In genomic region chr6:151723152-151723551, GRCh38 we compare ENCODE assay signal across 9 cellular contexts.
A peak's percentile ranks its signal among the peaks of the same experiment; 100 is the strongest.
DNase-seq lines count a peak whose midpoint lies in the region; ATAC-seq, FAIRE-seq and TF ChIP-seq lines count a peak whose summit lies in the region.
"Had no signal": no experiment of that assay in that cellular context is flagged by ENCODE, and none has a peak within 500 bp of the region (broad histone marks: within the 10 kb centered on the region; RNA-seq: fewer than 3 reads in every experiment).

No MANE protein-coding gene starts in this region.

- TF ChIP-seq CTCF in pancreas (IDR thresholded peaks at IDR 0.05): no peak

- no peak overlapping the region for H3K4me3 ChIP-seq in pancreas

- peaks cover 39% of the 10 kb centered on the region for H3K4me1 Mint-ChIP-seq in activated CD4-positive, alpha-beta T cell treated with anti-CD3 and anti-CD28 coated beads for 36 hours
- peaks cover 26% of the 10 kb centered on the region for H3K4me1 Mint-ChIP-seq in activated CD4-positive, alpha-beta T cell treated with anti-CD3 and anti-CD28 coated beads, Interleukin-2, amount 10 ng/mL, durations not matched to agents 7 days and 5 days
- peaks cover 8% of the 10 kb centered on the region for H3K4me1 Mint-ChIP-seq in stimulated activated effector memory CD8-positive, alpha-beta T cell treated with anti-CD3 and anti-CD28 coated beads, Interleukin-12 subunit alpha, Interleukin-12 subunit beta, amount 100 ng/mL, for 72 hours

- no peak for FAIRE-seq in pancreas (lab: Jason Lieb, UNC)

- DNase-seq in activated CD4-positive, alpha-beta T cell treated with anti-CD3 and anti-CD28 coated beads for 36 hours: peak; percentile 76
- no peak for DNase-seq in activated CD4-positive, alpha-beta T cell treated with anti-CD3 and anti-CD28 coated beads, Interleukin-2, amount 10 ng/mL, durations not matched to agents 7 days and 5 days
- DNase-seq in activated T-cell treated with anti-CD3 and anti-CD28 coated beads for 48 hours (ENCODE audit: low read depth): peak; percentile 13
- DNase-seq in stimulated activated effector memory CD8-positive, alpha-beta T cell treated with anti-CD3 and anti-CD28 coated beads, Interleukin-12 subunit alpha, Interleukin-12 subunit beta, amount 100 ng/mL, for 72 hours (ENCODE audit: low spot score in 2 of 2): peak in 1 of 2 donors; percentile 56
- no peak for DNase-seq in NCI-H1048 (lab: John Stamatoyannopoulos, UW)
- no peak for DNase-seq in pancreas
- no peak for DNase-seq in SIG-M5 (lab: John Stamatoyannopoulos, UW)

- no peak overlapping the region for H3K27ac ChIP-seq in pancreas

- CTCF ChIA-PET in activated CD4-positive, alpha-beta T cell treated with anti-CD3 and anti-CD28 coated beads for 36 hours (lab: Charles Lee): no interaction called here
- CTCF ChIA-PET in activated CD4-positive, alpha-beta T cell treated with anti-CD3 and anti-CD28 coated beads, Interleukin-2, amount 10 ng/mL, durations not matched to agents 7 days and 5 days (lab: Charles Lee): no interaction called here

- intact Hi-C loops in activated CD4-positive, alpha-beta T cell treated with anti-CD3 and anti-CD28 coated beads for 36 hours (cut with DNase I, micrococcal nuclease): loop anchor here (1.0 kb wide), 5 partner anchors 14 to 47 kb away; no protein-coding TSS in a partner anchor
- intact Hi-C loops in pancreas (cut with DNase I): no loop called here

- H3K27ac Mint-ChIP-seq in activated CD4-positive, alpha-beta T cell treated with anti-CD3 and anti-CD28 coated beads for 36 hours: peak overlapping the region; percentile 38
- no peak overlapping the region for H3K27ac Mint-ChIP-seq in activated CD4-positive, alpha-beta T cell treated with anti-CD3 and anti-CD28 coated beads, Interleukin-2, amount 10 ng/mL, durations not matched to agents 7 days and 5 days
- no peak overlapping the region for H3K27ac Mint-ChIP-seq in stimulated activated effector memory CD8-positive, alpha-beta T cell treated with anti-CD3 and anti-CD28 coated beads, Interleukin-12 subunit alpha, Interleukin-12 subunit beta, amount 100 ng/mL, for 72 hours
- H3K27ac Mint-ChIP-seq: activated naive CD8-positive, alpha-beta T cell had no signal

- peak; percentile 96 for ATAC-seq in activated CD4-positive, alpha-beta T cell treated with anti-CD3 and anti-CD28 coated beads for 36 hours
- ATAC-seq in HG02840 (IDR thresholded peaks at IDR 0.05; ENCODE audit: low FRiP score, unreplicated experiment) (peak; percentile 61), pancreas (no peak)
- ATAC-seq in stimulated activated effector memory CD8-positive, alpha-beta T cell treated with anti-CD3 and anti-CD28 coated beads, Interleukin-12 subunit alpha, Interleukin-12 subunit beta, amount 100 ng/mL, for 72 hours: peak; percentile 94

- H3K27me3 ChIP-seq in pancreas: no peaks in the 10 kb centered on the region

- no peaks in the 10 kb centered on the region for H3K4me1 ChIP-seq in pancreas

- no peaks in the 10 kb centered on the region for H3K36me3 ChIP-seq in pancreas

- peaks cover 12% of the 10 kb centered on the region for H3K27me3 Mint-ChIP-seq in activated CD4-positive, alpha-beta T cell treated with anti-CD3 and anti-CD28 coated beads for 36 hours
- H3K27me3 Mint-ChIP-seq in activated CD4-positive, alpha-beta T cell treated with anti-CD3 and anti-CD28 coated beads, Interleukin-2, amount 10 ng/mL, durations not matched to agents 7 days and 5 days: no peaks in the 10 kb centered on the region

- no peaks in the 10 kb centered on the region for H3K9me3 ChIP-seq in pancreas

- H3K36me3 Mint-ChIP-seq in activated CD4-positive, alpha-beta T cell treated with anti-CD3 and anti-CD28 coated beads for 36 hours (ENCODE audit: low read depth): peaks cover 2% of the 10 kb centered on the region
- H3K36me3 Mint-ChIP-seq in activated CD4-positive, alpha-beta T cell treated with anti-CD3 and anti-CD28 coated beads, Interleukin-2, amount 10 ng/mL, durations not matched to agents 7 days and 5 days (ENCODE audit: low read depth): peaks cover 7% of the 10 kb centered on the region
- H3K36me3 Mint-ChIP-seq in stimulated activated effector memory CD8-positive, alpha-beta T cell treated with anti-CD3 and anti-CD28 coated beads, Interleukin-12 subunit alpha, Interleukin-12 subunit beta, amount 100 ng/mL, for 72 hours: no peaks in the 10 kb centered on the region
- H3K36me3 Mint-ChIP-seq: activated naive CD8-positive, alpha-beta T cell had no signal

- 26 to 33% methylated on average over 1 of the region's 1 CpG for WGBS in pancreas, 2 donors

- POLR2A ChIA-PET in activated CD4-positive, alpha-beta T cell treated with anti-CD3 and anti-CD28 coated beads for 36 hours (lab: Charles Lee): no interaction called here
- POLR2A ChIA-PET in activated CD4-positive, alpha-beta T cell treated with anti-CD3 and anti-CD28 coated beads, Interleukin-2, amount 10 ng/mL, durations not matched to agents 7 days and 5 days (lab: Charles Lee): no interaction called here

- H3K4me3 Mint-ChIP-seq in activated CD4-positive, alpha-beta T cell treated with anti-CD3 and anti-CD28 coated beads for 36 hours: no peak overlapping the region
- H3K4me3 Mint-ChIP-seq in activated CD4-positive, alpha-beta T cell treated with anti-CD3 and anti-CD28 coated beads, Interleukin-2, amount 10 ng/mL, durations not matched to agents 7 days and 5 days: no peak overlapping the region
- no peak overlapping the region for H3K4me3 Mint-ChIP-seq in stimulated activated effector memory CD8-positive, alpha-beta T cell treated with anti-CD3 and anti-CD28 coated beads, Interleukin-12 subunit alpha, Interleukin-12 subunit beta, amount 100 ng/mL, for 72 hours
- H3K4me3 Mint-ChIP-seq: activated naive CD8-positive, alpha-beta T cell had no signal

- H3K9me3 Mint-ChIP-seq in activated CD4-positive, alpha-beta T cell treated with anti-CD3 and anti-CD28 coated beads for 36 hours (ENCODE audit: low read depth): no peaks in the 10 kb centered on the region
- H3K9me3 Mint-ChIP-seq in activated CD4-positive, alpha-beta T cell treated with anti-CD3 and anti-CD28 coated beads, Interleukin-2, amount 10 ng/mL, durations not matched to agents 7 days and 5 days: peaks cover 3% of the 10 kb centered on the region
- H3K9me3 Mint-ChIP-seq in stimulated activated effector memory CD8-positive, alpha-beta T cell treated with anti-CD3 and anti-CD28 coated beads, Interleukin-12 subunit alpha, Interleukin-12 subunit beta, amount 100 ng/mL, for 72 hours: no peaks in the 10 kb centered on the region

Comparison
In these comparisons a context has a peak if more than half of its experiments do, and no peak if none do; other contexts are left out.
1. DNase-seq: peak in activated CD4-positive, alpha-beta T cell treated with anti-CD3 and anti-CD28 coated beads for 36 hours (single experiment) and activated T-cell treated with anti-CD3 and anti-CD28 coated beads for 48 hours (single experiment); none in activated CD4-positive, alpha-beta T cell treated with anti-CD3 and anti-CD28 coated beads, Interleukin-2, amount 10 ng/mL, durations not matched to agents 7 days and 5 days (single experiment), NCI-H1048 (single experiment), pancreas (0 of 6) and SIG-M5 (single experiment).
2. ATAC-seq: peak in activated CD4-positive, alpha-beta T cell treated with anti-CD3 and anti-CD28 coated beads for 36 hours (single experiment), HG02840 (single experiment) and stimulated activated effector memory CD8-positive, alpha-beta T cell treated with anti-CD3 and anti-CD28 coated beads, Interleukin-12 subunit alpha, Interleukin-12 subunit beta, amount 100 ng/mL, for 72 hours (single experiment); none in pancreas (0 of 4).
3. intact Hi-C loops: an anchor here in activated CD4-positive, alpha-beta T cell treated with anti-CD3 and anti-CD28 coated beads for 36 hours (1.0 kb wide); none called in pancreas.